In the genomic region with DNA sequence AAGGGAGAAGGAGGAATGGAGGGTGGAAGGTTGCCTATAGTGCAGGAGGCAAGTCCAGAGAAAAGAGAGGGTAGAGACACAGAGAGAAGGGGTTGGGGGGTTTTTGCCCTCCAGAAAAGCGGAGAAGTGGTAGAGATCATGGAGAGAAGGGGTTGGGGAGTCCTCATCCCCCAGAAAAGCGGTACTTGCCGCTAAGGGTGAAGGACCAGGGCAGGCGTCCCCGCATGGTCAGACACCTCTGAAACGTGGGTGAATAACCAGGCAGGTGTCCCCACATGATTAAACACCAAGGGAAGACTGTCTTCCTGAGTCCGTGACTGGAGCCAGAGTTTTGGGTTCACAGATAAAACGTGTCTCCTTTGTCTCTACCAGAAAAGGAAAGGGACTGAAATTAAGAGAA, we compare ENCODE assay signal across 30 cellular contexts.
"Had no signal": no experiment of that assay in that cellular context is flagged by ENCODE, and none has a peak within 500 bp of the region (broad histone marks: within the 10 kb centered on the region; RNA-seq: fewer than 3 reads in every experiment).

No MANE protein-coding gene starts in this region.

- H3K9ac ChIP-seq: neural progenitor cell, parathyroid adenoma had no signal

- H3K27ac Mint-ChIP-seq: naive thymus-derived CD8-positive, alpha-beta T cell; natural killer cell treated with Interleukin-12 subunit alpha and Interleukin-12 subunit beta and Interleukin-15 and Interleukin-18, amount 100 ng/mL, for 72 hours; neural progenitor cell; progenitor cell of endocrine pancreas; stimulated activated memory B cell treated with anti-CD40 and anti-IgM and Interleukin-4, amounts not matched to agents 10 μg/mL and 1 μg/mL and 100 μg/mL, for 72 hours; stimulated activated naive CD8-positive, alpha-beta T cell treated with anti-CD3 and anti-CD28 coated beads, Interleukin-15, amount 100 ng/mL, for 72 hours; type B pancreatic cell had no signal

- FAIRE-seq: small intestine had no signal

- H3K27ac ChIP-seq: neural progenitor cell, ovary, parathyroid adenoma, psoas muscle, right lobe of liver, sigmoid colon, suprapubic skin, testis, tibial artery, transverse colon, upper lobe of right lung, uterus had no signal

- H3K36me3 Mint-ChIP-seq: naive thymus-derived CD8-positive, alpha-beta T cell; natural killer cell treated with Interleukin-12 subunit alpha and Interleukin-12 subunit beta and Interleukin-15 and Interleukin-18, amount 100 ng/mL, for 72 hours; neural progenitor cell; stimulated activated memory B cell treated with anti-CD40 and anti-IgM and Interleukin-4, amounts not matched to agents 10 μg/mL and 1 μg/mL and 100 μg/mL, for 72 hours had no signal

- H3K4me1 ChIP-seq: neural progenitor cell, parathyroid adenoma, psoas muscle, right lobe of liver, sigmoid colon, suprapubic skin, testis, tibial artery, transverse colon, upper lobe of right lung, uterus had no signal

- H3K4me3 ChIP-seq: neural progenitor cell, ovary, psoas muscle, right lobe of liver, sigmoid colon, suprapubic skin, testis, tibial artery, transverse colon, upper lobe of right lung, uterus had no signal

- H3K36me3 ChIP-seq: neural progenitor cell, ovary, right lobe of liver, sigmoid colon, suprapubic skin, tibial artery, transverse colon, upper lobe of right lung, uterus had no signal

- ATAC-seq: naive thymus-derived CD8-positive, alpha-beta T cell; natural killer cell treated with Interleukin-12 subunit alpha and Interleukin-12 subunit beta and Interleukin-15 and Interleukin-18, amount 100 ng/mL, for 72 hours; psoas muscle; right cardiac atrium; right lobe of liver; stimulated activated memory B cell treated with anti-CD40 and anti-IgM and Interleukin-4, amounts not matched to agents 10 μg/mL and 1 μg/mL and 100 μg/mL, for 72 hours; stimulated activated naive CD8-positive, alpha-beta T cell treated with anti-CD3 and anti-CD28 coated beads, Interleukin-15, amount 100 ng/mL, for 72 hours; stimulated activated naive CD8-positive, alpha-beta T cell treated with anti-CD3 and anti-CD28 coated beads, Interleukin-15, Interleukin-2, amounts not matched to agents 100 U/mL and 50 U/mL, for 24 hours; upper lobe of right lung had no signal

- H3K4me1 Mint-ChIP-seq: naive thymus-derived CD8-positive, alpha-beta T cell; neural progenitor cell; stimulated activated memory B cell treated with anti-CD40 and anti-IgM and Interleukin-4, amounts not matched to agents 10 μg/mL and 1 μg/mL and 100 μg/mL, for 72 hours; stimulated activated naive CD8-positive, alpha-beta T cell treated with anti-CD3 and anti-CD28 coated beads, Interleukin-15, amount 100 ng/mL, for 72 hours had no signal

- H3K79me2 ChIP-seq: parathyroid adenoma had no signal

- H3K4me3 Mint-ChIP-seq: naive thymus-derived CD8-positive, alpha-beta T cell; natural killer cell treated with Interleukin-12 subunit alpha and Interleukin-12 subunit beta and Interleukin-15 and Interleukin-18, amount 100 ng/mL, for 72 hours; neural progenitor cell; stimulated activated memory B cell treated with anti-CD40 and anti-IgM and Interleukin-4, amounts not matched to agents 10 μg/mL and 1 μg/mL and 100 μg/mL, for 72 hours; stimulated activated naive CD8-positive, alpha-beta T cell treated with anti-CD3 and anti-CD28 coated beads, Interleukin-15, amount 100 ng/mL, for 72 hours; type B pancreatic cell had no signal

- H3K9me3 Mint-ChIP-seq: stimulated activated memory B cell treated with anti-CD40 and anti-IgM and Interleukin-4, amounts not matched to agents 10 μg/mL and 1 μg/mL and 100 μg/mL, for 72 hours; type B pancreatic cell had no signal

- DNase-seq: naive thymus-derived CD8-positive, alpha-beta T cell; occipital lobe; ovary; posterior cingulate gyrus; psoas muscle; right cardiac atrium; right lobe of liver; sigmoid colon; small intestine; stimulated activated CD4-positive, alpha-beta T cell treated with anti-CD3 and anti-CD28 coated beads, Interleukin-12 subunit alpha, Interleukin-12 subunit beta, amount 100 ng/mL, for 4 hours; stimulated activated CD4-positive, alpha-beta T cell treated with anti-CD3 and anti-CD28 coated beads, Interleukin-1b, Interleukin-23, amount 100 ng/mL, for 48 hours; stimulated activated CD4-positive, alpha-beta T cell treated with anti-CD3 and anti-CD28 coated beads, Interleukin-4, amount 100 ng/mL, for 1 hour; stimulated activated CD4-positive, alpha-beta T cell treated with anti-CD3 and anti-CD28 coated beads, Interleukin-4, amount 100 ng/mL, for 4 hours; stimulated activated CD8-positive, alpha-beta memory T cell treated with anti-CD3 and anti-CD28 coated beads, Interleukin-4, amount 100 ng/mL, for 48 hours; stimulated activated naive CD4-positive, alpha-beta T cell; stimulated activated naive CD8-positive, alpha-beta T cell treated with anti-CD3 and anti-CD28 coated beads, Interleukin-15, amount 100 ng/mL, for 72 hours; stimulated activated naive CD8-positive, alpha-beta T cell treated with anti-CD3 and anti-CD28 coated beads, Interleukin-15, Interleukin-2, amounts not matched to agents 100 U/mL and 50 U/mL, for 24 hours; substantia nigra; testis; tibial artery; transverse colon; upper lobe of right lung; uterus had no signal

- H2AFZ ChIP-seq: neural progenitor cell, parathyroid adenoma had no signal

- H3K27me3 Mint-ChIP-seq: naive thymus-derived CD8-positive, alpha-beta T cell; natural killer cell treated with Interleukin-12 subunit alpha and Interleukin-12 subunit beta and Interleukin-15 and Interleukin-18, amount 100 ng/mL, for 72 hours; stimulated activated memory B cell treated with anti-CD40 and anti-IgM and Interleukin-4, amounts not matched to agents 10 μg/mL and 1 μg/mL and 100 μg/mL, for 72 hours; stimulated activated naive CD8-positive, alpha-beta T cell treated with anti-CD3 and anti-CD28 coated beads, Interleukin-15, amount 100 ng/mL, for 72 hours had no signal

- H3K4me2 ChIP-seq: neural progenitor cell had no signal

- H3K27me3 ChIP-seq: neural progenitor cell, ovary, right lobe of liver, sigmoid colon, suprapubic skin, testis, tibial artery, transverse colon, upper lobe of right lung, uterus had no signal

- H3K9me3 ChIP-seq: ovary, psoas muscle, right lobe of liver, sigmoid colon, suprapubic skin, testis, transverse colon, upper lobe of right lung, uterus had no signal
